ENCODE assay signal across 23 cellular contexts in the genomic region with DNA sequence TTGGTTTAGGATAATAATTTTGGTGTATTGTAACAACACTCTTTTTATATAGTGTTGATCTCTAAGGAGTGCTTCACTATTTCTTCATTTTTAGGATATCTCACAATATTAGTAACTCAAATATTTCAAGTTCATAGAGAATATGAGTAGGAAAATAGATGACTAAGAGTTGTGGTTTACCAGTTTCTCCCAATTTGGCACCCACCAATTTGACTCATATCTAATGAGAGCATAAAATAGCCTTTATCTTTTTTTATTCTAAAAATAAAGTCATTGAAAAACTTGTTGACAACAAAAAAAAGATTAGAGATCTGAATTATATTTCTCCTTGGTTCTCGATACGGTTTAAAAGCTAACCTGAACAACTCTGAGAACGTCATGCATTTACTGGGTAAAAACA.
DNase-seq lines count a peak whose midpoint lies in the region; ATAC-seq and TF ChIP-seq lines count a peak whose summit lies in the region.
"Had no signal": no experiment of that assay in that cellular context is flagged by ENCODE, and none has a peak within 500 bp of the region (broad histone marks: within the 10 kb centered on the region; RNA-seq: fewer than 3 reads in every experiment).

No MANE protein-coding gene starts in this region.

- H2AFZ ChIP-seq in smooth muscle cell (ENCODE audit: low read depth): no peak overlapping the region

- 99% methylated on average over 3 of the region's 3 CpGs for WGBS in smooth muscle cell (ENCODE audit: low lambda C conversion rate)

- H3K9me3 ChIP-seq in smooth muscle cell (replicated peaks; ENCODE audit: low read depth): no peaks in the 10 kb centered on the region
- H3K9me3 ChIP-seq: Peyer's patch, vagina had no signal

- no peaks in the 10 kb centered on the region for H3K27me3 Mint-ChIP-seq in effector memory CD8-positive, alpha-beta T cell
- H3K27me3 Mint-ChIP-seq: activated naive CD4-positive, alpha-beta T cell treated with anti-CD3 and anti-CD28 coated beads, Interleukin-2, amount 10 ng/mL, durations not matched to agents 7 days and 5 days; B cell had no signal

- H3K27ac ChIP-seq in smooth muscle cell (ENCODE audit: low read depth): no peak overlapping the region
- H3K27ac ChIP-seq: KMS-11, Peyer's patch, right atrium auricular region, vagina had no signal

- H3K4me3 ChIP-seq in astrocyte of the spinal cord (ENCODE audit: low read depth, low read length) (no peak overlapping the region), smooth muscle cell (no peak overlapping the region)
- H3K4me3 ChIP-seq: Peyer's patch, right atrium auricular region, vagina had no signal

- H4K20me1 ChIP-seq in smooth muscle cell (ENCODE audit: low read depth): no peaks in the 10 kb centered on the region

- H3K79me2 ChIP-seq in smooth muscle cell (ENCODE audit: low read depth): no peaks in the 10 kb centered on the region

- DNase-seq in AG08396 (ENCODE audit: low spot score): peak; percentile 10
- DNase-seq in HT1080 (ENCODE audit: low read depth): peak; percentile 9
- DNase-seq in astrocyte of the spinal cord (ENCODE audit: low read depth, low spot score): peak; percentile 73
- DNase-seq in iris pigment epithelial cell (ENCODE audit: low read depth): peak; percentile 83
- DNase-seq in ecto neural progenitor cell (ENCODE audit: low spot score): no peak
- no peak for DNase-seq in effector memory CD8-positive, alpha-beta T cell
- no peak for DNase-seq in smooth muscle cell (lab: John Stamatoyannopoulos, UW; ENCODE audit: unreplicated experiment)
- DNase-seq: activated CD4-positive, alpha-beta T cell treated with anti-CD3 and anti-CD28 coated beads for 1 hour; activated naive CD4-positive, alpha-beta T cell treated with anti-CD3 and anti-CD28 coated beads, Interleukin-2, amount 10 ng/mL, durations not matched to agents 7 days and 5 days; erythroblast; H9; left ventricle myocardium superior; NCI-H1694; NCI-H526; nephron progenitor cell; Peyer's patch; stimulated activated naive CD4-positive, alpha-beta T cell had no signal

- H3K4me1 Mint-ChIP-seq in effector memory CD8-positive, alpha-beta T cell (ENCODE audit: low read depth in 2 of 2): no peaks in the 10 kb centered on the region
- H3K4me1 Mint-ChIP-seq: activated naive CD4-positive, alpha-beta T cell treated with anti-CD3 and anti-CD28 coated beads, Interleukin-2, amount 10 ng/mL, durations not matched to agents 7 days and 5 days; B cell; H9 had no signal

- H3F3A ChIP-seq in smooth muscle cell (ENCODE audit: low read depth): no peaks in the 10 kb centered on the region

- no peak overlapping the region for H3K4me3 Mint-ChIP-seq in effector memory CD8-positive, alpha-beta T cell
- H3K4me3 Mint-ChIP-seq: activated naive CD4-positive, alpha-beta T cell treated with anti-CD3 and anti-CD28 coated beads, Interleukin-2, amount 10 ng/mL, durations not matched to agents 7 days and 5 days; B cell; H9; nephron progenitor cell; T-helper 1 cell treated with Interleukin-12 subunit alpha and Interleukin-12 subunit beta and Interleukin-4 antibody, amounts not matched to agents 30 μg/mL and 1 μg/mL, for 36 hours had no signal

- H3K9me3 Mint-ChIP-seq in effector memory CD8-positive, alpha-beta T cell: peaks cover 0 to 4% of the 10 kb centered on the region in 2 donors
- H3K9me3 Mint-ChIP-seq: activated naive CD4-positive, alpha-beta T cell treated with anti-CD3 and anti-CD28 coated beads, Interleukin-2, amount 10 ng/mL, durations not matched to agents 7 days and 5 days; T-helper 1 cell treated with Interleukin-12 subunit alpha and Interleukin-12 subunit beta and Interleukin-4 antibody, amounts not matched to agents 30 μg/mL and 1 μg/mL, for 36 hours had no signal

- no peak overlapping the region for H3K9ac ChIP-seq in smooth muscle cell (ENCODE audit: low read depth)
- H3K9ac ChIP-seq: KMS-11 had no signal

- H3K36me3 ChIP-seq in smooth muscle cell (ENCODE audit: low read depth): no peaks in the 10 kb centered on the region
- H3K36me3 ChIP-seq: Peyer's patch, right atrium auricular region, vagina had no signal

- H3K27ac Mint-ChIP-seq in effector memory CD8-positive, alpha-beta T cell: no peak overlapping the region
- H3K27ac Mint-ChIP-seq: activated naive CD4-positive, alpha-beta T cell treated with anti-CD3 and anti-CD28 coated beads, Interleukin-2, amount 10 ng/mL, durations not matched to agents 7 days and 5 days; B cell; H9; nephron progenitor cell; T-helper 1 cell treated with Interleukin-12 subunit alpha and Interleukin-12 subunit beta and Interleukin-4 antibody, amounts not matched to agents 30 μg/mL and 1 μg/mL, for 36 hours had no signal

- H3K27me3 ChIP-seq in smooth muscle cell (ENCODE audit: low read depth): no peaks in the 10 kb centered on the region
- H3K27me3 ChIP-seq: Peyer's patch, right atrium auricular region, vagina had no signal

- no peaks in the 10 kb centered on the region for H3K4me1 ChIP-seq in smooth muscle cell (ENCODE audit: low read depth)
- H3K4me1 ChIP-seq: Peyer's patch, vagina had no signal

- ATAC-seq in effector memory CD8-positive, alpha-beta T cell (replicated peaks): no peak
- ATAC-seq in GM21723 (IDR thresholded peaks at IDR 0.05; ENCODE audit: unreplicated experiment): no peak
- ATAC-seq: left ventricle myocardium superior had no signal

- no peak overlapping the region for H3K4me2 ChIP-seq in smooth muscle cell
- H3K4me2 ChIP-seq: KMS-11 had no signal

- H3K36me3 Mint-ChIP-seq in effector memory CD8-positive, alpha-beta T cell (ENCODE audit: insufficient read depth): no peaks in the 10 kb centered on the region
- H3K36me3 Mint-ChIP-seq: activated naive CD4-positive, alpha-beta T cell treated with anti-CD3 and anti-CD28 coated beads, Interleukin-2, amount 10 ng/mL, durations not matched to agents 7 days and 5 days had no signal

- TF ChIP-seq CTCF in astrocyte of the spinal cord (IDR thresholded peaks at IDR 0.05; ENCODE audit: low read depth, low read length): no peak
- TF ChIP-seq CTCF in smooth muscle cell (IDR thresholded peaks at IDR 0.05; ENCODE audit: borderline replicate concordance, insufficient read depth, poor library complexity, severe bottlenecking): no peak

- in situ Hi-C loops in astrocyte of the spinal cord (cut with HindIII; ENCODE audit: low sequenced_read_pairs): no loop called here

Comparison
In these comparisons a context has a peak if more than half of its experiments do, and no peak if none do; other contexts are left out.
1. DNase-seq: peak in AG08396 (single experiment), HT1080 (single experiment), astrocyte of the spinal cord (single experiment) and iris pigment epithelial cell (single experiment); none in ecto neural progenitor cell (single experiment), effector memory CD8-positive, alpha-beta T cell (0 of 3) and smooth muscle cell (single experiment).